Comparison of ENCODE assay signal across 16 cellular contexts in the genomic region with DNA sequence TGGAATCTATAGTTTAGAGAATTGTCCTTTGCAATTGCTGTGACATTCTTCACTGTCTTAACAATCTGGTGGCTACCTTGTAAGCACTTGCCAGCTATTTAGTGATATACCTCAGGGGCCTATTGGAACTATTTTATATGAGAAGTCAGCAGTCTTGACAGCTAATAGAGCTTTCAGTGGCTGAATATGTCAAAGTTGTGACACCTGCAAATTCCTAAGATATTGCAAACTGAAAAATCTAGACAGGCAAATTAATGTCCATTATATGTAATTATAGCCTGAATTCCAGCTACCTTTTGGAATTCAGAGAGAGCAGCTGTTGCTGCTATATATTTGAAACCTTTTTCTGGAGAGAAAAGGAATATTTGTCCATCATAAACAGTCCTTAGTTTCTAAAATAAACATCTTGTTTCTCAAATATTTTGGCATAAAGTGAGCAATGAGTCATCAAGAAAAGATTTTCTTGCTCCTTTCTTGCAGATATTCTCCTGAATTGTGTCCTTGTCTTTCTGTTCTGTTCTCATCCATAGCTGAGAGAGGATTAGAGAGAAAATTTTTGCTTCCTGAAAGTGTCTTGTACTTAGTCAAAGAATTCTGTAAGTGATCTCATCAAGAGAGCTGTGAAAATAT.
DNase-seq lines count a peak whose midpoint lies in the region; ATAC-seq and TF ChIP-seq lines count a peak whose summit lies in the region.
"Had no signal": no experiment of that assay in that cellular context is flagged by ENCODE, and none has a peak within 500 bp of the region (broad histone marks: within the 10 kb centered on the region; RNA-seq: fewer than 3 reads in every experiment).

No MANE protein-coding gene starts in this region.

- no peak overlapping the region for H3K9ac ChIP-seq in SK-N-SH

- H3K27ac ChIP-seq in SK-N-SH (ENCODE audit: low read depth in 2 of 2, low read length in 1 of 2) (peak overlapping the region; percentile 47 to 71; a peak in 2 of 4 replicates), A673 (ENCODE audit: low read depth, low read length, poor library complexity, severe bottlenecking) (no peak overlapping the region)
- H3K27ac ChIP-seq: 22Rv1, neutrophil, right lobe of liver had no signal

- H3K4me2 ChIP-seq in SK-N-SH: peak overlapping the region; percentile 4; the same call in 1 of the 2 replicates

- no peaks in the 10 kb centered on the region for H3K9me3 ChIP-seq in SK-N-SH
- H3K9me3 ChIP-seq in A673 (ENCODE audit: low read depth, low read length, poor library complexity, severe bottlenecking): no peaks in the 10 kb centered on the region
- H3K9me3 ChIP-seq: neutrophil, right lobe of liver had no signal

- H3F3A ChIP-seq in SK-N-SH (replicated peaks; ENCODE audit: insufficient read depth): peaks cover 37% of the 10 kb centered on the region

- no peaks in the 10 kb centered on the region for H3K36me3 ChIP-seq in SK-N-SH (replicated peaks in 1 of 2; ENCODE audit: control insufficient read depth in 1 of 2, insufficient read depth in 2 of 2, low read length in 1 of 2)
- H3K36me3 ChIP-seq in A673 (ENCODE audit: insufficient read depth, low read length, poor library complexity, severe bottlenecking): no peaks in the 10 kb centered on the region
- H3K36me3 ChIP-seq: neutrophil, right lobe of liver had no signal

- BruUV-seq in A673 (replicated peaks; lab: Mats Ljungman, UMichigan): no TSS peak

- H3K27me3 ChIP-seq in SK-N-SH (ENCODE audit: insufficient read depth): no peaks in the 10 kb centered on the region
- H3K27me3 ChIP-seq in A673 (replicated peaks; ENCODE audit: insufficient read depth, low read depth, low read length, poor library complexity): no peaks in the 10 kb centered on the region
- H3K27me3 ChIP-seq: neutrophil, right lobe of liver had no signal

- H3K4me3 ChIP-seq in SK-N-SH (ENCODE audit: low read depth in 2 of 2, low read length in 1 of 2) (no peak overlapping the region; a peak in 1 of 4 replicates), A673 (ENCODE audit: low read depth, low read length, poor library complexity, severe bottlenecking) (no peak overlapping the region)
- H3K4me3 ChIP-seq: right lobe of liver had no signal

- TF ChIP-seq CTCF in SK-N-SH (IDR thresholded peaks at IDR 0.05) (no peak), A673 (conservative IDR thresholded peaks at IDR 0.05; ENCODE audit: low read depth, low read length) (no peak)

- TF ChIP-seq EP300 in SK-N-SH (IDR thresholded peaks at IDR 0.05; ENCODE audit: borderline replicate concordance in 1 of 2, low read depth in 1 of 2, low read length in 1 of 2): no peak

- H3K9me2 ChIP-seq in SK-N-SH: no peaks in the 10 kb centered on the region

- DNase-seq in DMS53 (lab: John Stamatoyannopoulos, UW): peak; percentile 8
- DNase-seq in DMS53 treated with DMSO at 0.1 percent for 48 hours (lab: John Stamatoyannopoulos, UW; ENCODE audit: unreplicated experiment): no peak
- no peak for DNase-seq in SK-N-SH
- peak; percentile 79 for DNase-seq in fibroblast of peridontal ligament (ENCODE audit: extremely low read depth)
- no peak for DNase-seq in NCI-H1930 (lab: John Stamatoyannopoulos, UW)
- DNase-seq in Kasumi-1 (lab: John Stamatoyannopoulos, UW): no peak
- DNase-seq in A673 (ENCODE audit: low spot score): no peak
- DNase-seq: activated CD4-positive, alpha-beta T cell treated with anti-CD3 and anti-CD28 coated beads, Interleukin-2, amount 50 U/mL, for 4 hours; activated T-cell treated with anti-CD3 and anti-CD28 coated beads, Interleukin-2, amount 50 U/mL, for 24 hours; NCI-H2029; NCI-H526; right lobe of liver; stimulated activated CD4-positive, alpha-beta T cell treated with anti-CD3 and anti-CD28 coated beads, Interleukin-2, amount 100 ng/mL, for 24 hours had no signal

- H3K79me2 ChIP-seq in SK-N-SH (ENCODE audit: insufficient read depth): no peaks in the 10 kb centered on the region

- CTCF ChIA-PET in SK-N-SH (lab: Yijun Ruan, JAX) (interaction anchor here (1.7 to 1.8 kb wide), 2 partner anchors 12 to 554 kb away, joined by 6 to 7 read pairs; no protein-coding TSS in a partner anchor), A673 (lab: Charles Lee) (no interaction called here)

- peaks cover 5 to 8% of the 10 kb centered on the region in 2 experiments; a peak in 3 of 4 replicates for H3K4me1 ChIP-seq in SK-N-SH (ENCODE audit: control insufficient read depth in 1 of 2, insufficient read depth in 2 of 2, low read depth in 1 of 2, low read length in 1 of 2)
- H3K4me1 ChIP-seq in A673 (ENCODE audit: insufficient read depth, low read length, poor library complexity, severe bottlenecking): no peaks in the 10 kb centered on the region
- H3K4me1 ChIP-seq: right lobe of liver had no signal

- intact Hi-C loops in A673 (cut with micrococcal nuclease; ENCODE audit: unreplicated experiment): no loop called here

- no peak for TF ChIP-seq RAD21 in SK-N-SH (IDR thresholded peaks at IDR 0.05; ENCODE audit: low read length)

- H2AFZ ChIP-seq in SK-N-SH (ENCODE audit: low read depth): no peak overlapping the region

- H4K20me1 ChIP-seq in SK-N-SH (ENCODE audit: insufficient read depth): no peaks in the 10 kb centered on the region

- POLR2A ChIA-PET in SK-N-SH (lab: Yijun Ruan, JAX) (no interaction called here), A673 (lab: Charles Lee; ENCODE audit: low non-redundant PET) (no interaction called here)

- no peak for ATAC-seq in HG03565 (IDR thresholded peaks at IDR 0.05; ENCODE audit: unreplicated experiment)
- ATAC-seq: right lobe of liver had no signal

TF ChIP-seq in SK-N-SH, 30 proteins besides CTCF, POLR2A, EP300 and RAD21:
- TF ChIP-seq, protein P1, sequence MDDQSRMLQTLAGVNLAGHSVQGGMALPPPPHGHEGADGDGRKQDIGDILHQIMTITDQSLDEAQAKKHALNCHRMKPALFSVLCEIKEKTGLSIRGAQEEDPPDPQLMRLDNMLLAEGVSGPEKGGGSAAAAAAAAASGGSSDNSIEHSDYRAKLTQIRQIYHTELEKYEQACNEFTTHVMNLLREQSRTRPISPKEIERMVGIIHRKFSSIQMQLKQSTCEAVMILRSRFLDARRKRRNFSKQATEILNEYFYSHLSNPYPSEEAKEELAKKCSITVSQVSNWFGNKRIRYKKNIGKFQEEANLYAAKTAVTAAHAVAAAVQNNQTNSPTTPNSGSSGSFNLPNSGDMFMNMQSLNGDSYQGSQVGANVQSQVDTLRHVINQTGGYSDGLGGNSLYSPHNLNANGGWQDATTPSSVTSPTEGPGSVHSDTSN (IDR thresholded peaks at IDR 0.05): peak; percentile 56
- peak; percentile 74 for TF ChIP-seq JUND (IDR thresholded peaks at IDR 0.05)
- no peak for TF ChIP-seq GABPA (IDR thresholded peaks at IDR 0.05; ENCODE audit: low read depth)
- TF ChIP-seq MXI1 (IDR thresholded peaks at IDR 0.05; ENCODE audit: low read depth, low read length): no peak
- no peak for TF ChIP-seq EZH2phosphoT487 (IDR thresholded peaks at IDR 0.05; ENCODE audit: borderline replicate concordance, low read depth)
- TF ChIP-seq RFX5 (IDR thresholded peaks at IDR 0.05; ENCODE audit: low read length): no peak
- TF ChIP-seq, protein P2, sequence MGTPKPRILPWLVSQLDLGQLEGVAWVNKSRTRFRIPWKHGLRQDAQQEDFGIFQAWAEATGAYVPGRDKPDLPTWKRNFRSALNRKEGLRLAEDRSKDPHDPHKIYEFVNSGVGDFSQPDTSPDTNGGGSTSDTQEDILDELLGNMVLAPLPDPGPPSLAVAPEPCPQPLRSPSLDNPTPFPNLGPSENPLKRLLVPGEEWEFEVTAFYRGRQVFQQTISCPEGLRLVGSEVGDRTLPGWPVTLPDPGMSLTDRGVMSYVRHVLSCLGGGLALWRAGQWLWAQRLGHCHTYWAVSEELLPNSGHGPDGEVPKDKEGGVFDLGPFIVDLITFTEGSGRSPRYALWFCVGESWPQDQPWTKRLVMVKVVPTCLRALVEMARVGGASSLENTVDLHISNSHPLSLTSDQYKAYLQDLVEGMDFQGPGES (IDR thresholded peaks at IDR 0.05; ENCODE audit: low read depth, low read length): no peak
- no peak for TF ChIP-seq SMC3 (IDR thresholded peaks at IDR 0.05; ENCODE audit: low read depth, low read length)
- TF ChIP-seq, protein P3, sequence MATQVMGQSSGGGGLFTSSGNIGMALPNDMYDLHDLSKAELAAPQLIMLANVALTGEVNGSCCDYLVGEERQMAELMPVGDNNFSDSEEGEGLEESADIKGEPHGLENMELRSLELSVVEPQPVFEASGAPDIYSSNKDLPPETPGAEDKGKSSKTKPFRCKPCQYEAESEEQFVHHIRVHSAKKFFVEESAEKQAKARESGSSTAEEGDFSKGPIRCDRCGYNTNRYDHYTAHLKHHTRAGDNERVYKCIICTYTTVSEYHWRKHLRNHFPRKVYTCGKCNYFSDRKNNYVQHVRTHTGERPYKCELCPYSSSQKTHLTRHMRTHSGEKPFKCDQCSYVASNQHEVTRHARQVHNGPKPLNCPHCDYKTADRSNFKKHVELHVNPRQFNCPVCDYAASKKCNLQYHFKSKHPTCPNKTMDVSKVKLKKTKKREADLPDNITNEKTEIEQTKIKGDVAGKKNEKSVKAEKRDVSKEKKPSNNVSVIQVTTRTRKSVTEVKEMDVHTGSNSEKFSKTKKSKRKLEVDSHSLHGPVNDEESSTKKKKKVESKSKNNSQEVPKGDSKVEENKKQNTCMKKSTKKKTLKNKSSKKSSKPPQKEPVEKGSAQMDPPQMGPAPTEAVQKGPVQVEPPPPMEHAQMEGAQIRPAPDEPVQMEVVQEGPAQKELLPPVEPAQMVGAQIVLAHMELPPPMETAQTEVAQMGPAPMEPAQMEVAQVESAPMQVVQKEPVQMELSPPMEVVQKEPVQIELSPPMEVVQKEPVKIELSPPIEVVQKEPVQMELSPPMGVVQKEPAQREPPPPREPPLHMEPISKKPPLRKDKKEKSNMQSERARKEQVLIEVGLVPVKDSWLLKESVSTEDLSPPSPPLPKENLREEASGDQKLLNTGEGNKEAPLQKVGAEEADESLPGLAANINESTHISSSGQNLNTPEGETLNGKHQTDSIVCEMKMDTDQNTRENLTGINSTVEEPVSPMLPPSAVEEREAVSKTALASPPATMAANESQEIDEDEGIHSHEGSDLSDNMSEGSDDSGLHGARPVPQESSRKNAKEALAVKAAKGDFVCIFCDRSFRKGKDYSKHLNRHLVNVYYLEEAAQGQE (IDR thresholded peaks at IDR 0.05; ENCODE audit: low read depth, low read length): no peak
- no peak for TF ChIP-seq YY1 (IDR thresholded peaks at IDR 0.05; ENCODE audit: low read depth)
- peak; percentile 73 for TF ChIP-seq FOSL2 (IDR thresholded peaks at IDR 0.05; ENCODE audit: borderline replicate concordance, low read depth)
- TF ChIP-seq TCF12 (IDR thresholded peaks at IDR 0.05): peak; percentile 39; the same call in 1 of the 2 replicates
- TF ChIP-seq, protein P4, sequence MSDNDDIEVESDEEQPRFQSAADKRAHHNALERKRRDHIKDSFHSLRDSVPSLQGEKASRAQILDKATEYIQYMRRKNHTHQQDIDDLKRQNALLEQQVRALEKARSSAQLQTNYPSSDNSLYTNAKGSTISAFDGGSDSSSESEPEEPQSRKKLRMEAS (IDR thresholded peaks at IDR 0.05; ENCODE audit: low read depth): no peak
- peak; percentile 52; the same call in 1 of the 2 replicates for TF ChIP-seq NFIC (IDR thresholded peaks at IDR 0.05; ENCODE audit: borderline replicate concordance)
TF ChIP-seq in SK-N-SH: peak in this region for 5.

Comparison
In these comparisons a context has a peak if more than half of its experiments do, and no peak if none do; other contexts are left out.
1. DNase-seq: peak in DMS53 (single experiment) and fibroblast of peridontal ligament (single experiment); none in DMS53 treated with DMSO at 0.1 percent for 48 hours (single experiment), SK-N-SH (single experiment), NCI-H1930 (0 of 2), Kasumi-1 (0 of 2) and A673 (single experiment).